In genomic region chr2:68722712-68723111, GRCh38 we compare ENCODE assay signal across 1 cellular context.
TF ChIP-seq lines count a peak whose summit lies in the region.

No MANE protein-coding gene starts in this region.

TF ChIP-seq in K562, 482 proteins besides CTCF, POLR2A, EP300 and RAD21 (continued from another document):
- no peak for TF ChIP-seq ZNF407 (IDR thresholded peaks at IDR 0.05; ENCODE audit: low read depth)
- TF ChIP-seq CEBPB (tag; IDR thresholded peaks at IDR 0.05): no peak
- no peak for TF ChIP-seq ZNF280A (IDR thresholded peaks at IDR 0.05; ENCODE audit: low read depth, partially characterized antibody)
- TF ChIP-seq ETS2 (tag; IDR thresholded peaks at IDR 0.05; ENCODE audit: borderline replicate concordance, poor library complexity, severe bottlenecking): no peak
- TF ChIP-seq ZNF384 (IDR thresholded peaks at IDR 0.05; ENCODE audit: low read depth, low read length): peak; percentile 55; the same call in 1 of the 2 replicates
- TF ChIP-seq SP2 (IDR thresholded peaks at IDR 0.05; ENCODE audit: extremely low read depth, low read depth, low read length, poor library complexity, severe bottlenecking): no peak
- no peak for TF ChIP-seq TEAD1 (CRISPR knock-in tag; IDR thresholded peaks at IDR 0.05)
- no peak for TF ChIP-seq ZNF551 (CRISPR knock-in tag; IDR thresholded peaks at IDR 0.05)
- no peak for TF ChIP-seq DDX20 (tag; IDR thresholded peaks at IDR 0.05; ENCODE audit: low read depth)
- peak; percentile 47; the same call in 1 of the 2 replicates for TF ChIP-seq USF2 (CRISPR knock-in tag; IDR thresholded peaks at IDR 0.05)
- no peak for TF ChIP-seq TCF7 (IDR thresholded peaks at IDR 0.05; ENCODE audit: borderline replicate concordance)
- TF ChIP-seq COPS2 (conservative IDR thresholded peaks at IDR 0.05): no peak
- no peak for TF ChIP-seq NR3C1 (CRISPR knock-in tag; IDR thresholded peaks at IDR 0.05)
- no peak for TF ChIP-seq ELK3 (CRISPR knock-in tag; IDR thresholded peaks at IDR 0.05)
- TF ChIP-seq SRSF7 (optimal IDR thresholded peaks at IDR 0.05; ENCODE audit: low read depth, low read length): no peak
- TF ChIP-seq BRD4 (IDR thresholded peaks at IDR 0.05): no peak
- TF ChIP-seq SMC3 (conservative IDR thresholded peaks at IDR 0.05; ENCODE audit: insufficient read depth, low read depth, low read length): 0 out of 2 replicates have a peak, but pooled peaks have one; percentile 28
- no peak for TF ChIP-seq DEAF1 (CRISPR knock-in tag; IDR thresholded peaks at IDR 0.05)
- TF ChIP-seq ZNF217 (CRISPR knock-in tag; IDR thresholded peaks at IDR 0.05): no peak
- TF ChIP-seq NFATC3 (IDR thresholded peaks at IDR 0.05): no peak
- TF ChIP-seq ADNP (tag; IDR thresholded peaks at IDR 0.05): no peak
- TF ChIP-seq HNRNPL (IDR thresholded peaks at IDR 0.05; ENCODE audit: low read depth, low read length): no peak
- TF ChIP-seq ZNF23 (CRISPR knock-in tag; IDR thresholded peaks at IDR 0.05): no peak
- no peak for TF ChIP-seq THAP12 (CRISPR knock-in tag; IDR thresholded peaks at IDR 0.05)
- TF ChIP-seq POLR2H (tag; IDR thresholded peaks at IDR 0.05; ENCODE audit: low read depth): no peak
- no peak for TF ChIP-seq CUX1 (CRISPR knock-in tag; IDR thresholded peaks at IDR 0.05)
- no peak for TF ChIP-seq FOXJ3 (CRISPR knock-in tag; IDR thresholded peaks at IDR 0.05)
- no peak for TF ChIP-seq KLF13 (tag; IDR thresholded peaks at IDR 0.05; ENCODE audit: borderline replicate concordance, low read depth)
- TF ChIP-seq STAG1 (CRISPR knock-in tag; IDR thresholded peaks at IDR 0.05; ENCODE audit: borderline replicate concordance): no peak
- TF ChIP-seq KDM1A (IDR thresholded peaks at IDR 0.05): no peak
- no peak for TF ChIP-seq L3MBTL2 (IDR thresholded peaks at IDR 0.05)
- no peak for TF ChIP-seq MCM5 (IDR thresholded peaks at IDR 0.05; ENCODE audit: low read depth)
- TF ChIP-seq MAFF (IDR thresholded peaks at IDR 0.05; ENCODE audit: low read length): no peak
- TF ChIP-seq ZFP36 (IDR thresholded peaks at IDR 0.05; ENCODE audit: low read depth, low read length, partially characterized antibody): no peak
